ENCODE assay signal across 8 cellular contexts in genomic region chr7:39414669-39415035, GRCh38.
DNase-seq lines count a peak whose midpoint lies in the region; ATAC-seq, FAIRE-seq and TF ChIP-seq lines count a peak whose summit lies in the region.

No MANE protein-coding gene starts in this region.

- peaks cover 6% of the 10 kb centered on the region for H3K4me1 Mint-ChIP-seq in activated CD8-positive, alpha-beta memory T cell treated with anti-CD3 and anti-CD28 coated beads, Interleukin-2, amount 10 ng/mL, durations not matched to agents 7 days and 5 days
- H3K4me1 Mint-ChIP-seq in astrocyte (ENCODE audit: low read depth, unreplicated experiment) = no peaks in the 10 kb centered on the region

- H3K9me3 Mint-ChIP-seq in activated CD8-positive, alpha-beta memory T cell treated with anti-CD3 and anti-CD28 coated beads, Interleukin-2, amount 10 ng/mL, durations not matched to agents 7 days and 5 days (ENCODE audit: low read depth) = no peaks in the 10 kb centered on the region
- H3K9me3 Mint-ChIP-seq in astrocyte (ENCODE audit: unreplicated experiment) = no peaks in the 10 kb centered on the region

- H3K9me3 ChIP-seq in astrocyte (ENCODE audit: insufficient read depth, low read depth, low read length) (no peaks in the 10 kb centered on the region), liver (ENCODE audit: control insufficient read depth in 4 of 4, low read length in 3 of 4) (no peaks in the 10 kb centered on the region), tibial artery (no peaks in the 10 kb centered on the region)

- in situ Hi-C loops in GM13977 (cut with MboI; ENCODE audit: low pct_unique_long_range_greater_than_20kb, low sequenced_read_pairs, unreplicated experiment) = no loop called here

- H3K4me3 Mint-ChIP-seq in activated CD8-positive, alpha-beta memory T cell treated with anti-CD3 and anti-CD28 coated beads, Interleukin-2, amount 10 ng/mL, durations not matched to agents 7 days and 5 days = peak overlapping the region; percentile 64
- H3K4me3 Mint-ChIP-seq in astrocyte (ENCODE audit: unreplicated experiment) = peak overlapping the region; percentile 88

- H3K79me2 ChIP-seq in astrocyte (ENCODE audit: insufficient read depth, low read length) = no peaks in the 10 kb centered on the region

- FAIRE-seq in astrocyte (lab: Jason Lieb, UNC) = no peak

- peak overlapping the region; percentile 97 for H2AFZ ChIP-seq in astrocyte (ENCODE audit: low read depth, low read length)

- intact Hi-C loops in tibial artery (cut with DNase I; ENCODE audit: low total_unique reads) = no loop called here

- H3K4me2 ChIP-seq in astrocyte (ENCODE audit: low read length) = peak overlapping the region; percentile 100

- H3K4me3 ChIP-seq in astrocyte (ENCODE audit: insufficient read depth, low read depth, low read length) (peak overlapping the region; percentile 82), liver (ENCODE audit: low read depth in 1 of 3, low read length in 3 of 3) (peak overlapping the region in 2 of 3 donors; percentile 74), tibial artery (peak overlapping the region; percentile 56 to 59)

- H3K36me3 ChIP-seq in astrocyte (ENCODE audit: insufficient read depth, low read length) (no peaks in the 10 kb centered on the region), liver (ENCODE audit: control insufficient read depth in 4 of 4, insufficient read depth in 3 of 4, low read depth in 1 of 4, low read length in 3 of 4) (no peaks in the 10 kb centered on the region), tibial artery (no peaks in the 10 kb centered on the region)

- H3K4me1 ChIP-seq in astrocyte (ENCODE audit: insufficient read depth, low read length) (no peaks in the 10 kb centered on the region), liver (ENCODE audit: control insufficient read depth in 4 of 4, insufficient read depth in 4 of 4, low read length in 3 of 4) (peaks cover 2 to 11% (median 8%) of the 10 kb centered on the region in 4 donors), tibial artery (peaks cover 0 to 8% (median 3%) of the 10 kb centered on the region in 4 donors)

- 4% methylated on average over 8 of the region's 8 CpGs for whole genome bisulfite sequencing in liver

- H4K20me1 ChIP-seq in astrocyte (ENCODE audit: insufficient read depth, low read length) = no peaks in the 10 kb centered on the region

- no peaks in the 10 kb centered on the region for H3K27me3 ChIP-seq in astrocyte (ENCODE audit: insufficient read depth, low read length)
- H3K27me3 ChIP-seq in liver (ENCODE audit: control insufficient read depth in 4 of 4, insufficient read depth in 4 of 4, low read length in 3 of 4) = no peaks in the 10 kb centered on the region
- no peaks in the 10 kb centered on the region for H3K27me3 ChIP-seq in tibial artery

- no peaks in the 10 kb centered on the region for H3K36me3 Mint-ChIP-seq in activated CD8-positive, alpha-beta memory T cell treated with anti-CD3 and anti-CD28 coated beads, Interleukin-2, amount 10 ng/mL, durations not matched to agents 7 days and 5 days
- H3K36me3 Mint-ChIP-seq in astrocyte (ENCODE audit: low read depth, unreplicated experiment) = no peaks in the 10 kb centered on the region

- peak overlapping the region; percentile 82 for H3K9ac ChIP-seq in astrocyte (ENCODE audit: low read length)
- no peak overlapping the region for H3K9ac ChIP-seq in liver (ENCODE audit: low read depth in 1 of 2, low read length in 2 of 2)

- peaks cover 53% of the 10 kb centered on the region for H3K27me3 Mint-ChIP-seq in activated CD8-positive, alpha-beta memory T cell treated with anti-CD3 and anti-CD28 coated beads, Interleukin-2, amount 10 ng/mL, durations not matched to agents 7 days and 5 days
- H3K27me3 Mint-ChIP-seq in astrocyte (ENCODE audit: low read depth, unreplicated experiment) = no peaks in the 10 kb centered on the region

- CTCF ChIA-PET in activated CD8-positive, alpha-beta memory T cell treated with anti-CD3 and anti-CD28 coated beads, Interleukin-2, amount 10 ng/mL, durations not matched to agents 7 days and 5 days (lab: Charles Lee) = no interaction called here

- no peak overlapping the region for H3K27ac Mint-ChIP-seq in activated CD8-positive, alpha-beta memory T cell treated with anti-CD3 and anti-CD28 coated beads, Interleukin-2, amount 10 ng/mL, durations not matched to agents 7 days and 5 days
- H3K27ac Mint-ChIP-seq in astrocyte (ENCODE audit: unreplicated experiment) = no peak overlapping the region

- no peak for TF ChIP-seq RAD21 in liver (IDR thresholded peaks at IDR 0.05)

- DNase-seq in activated CD8-positive, alpha-beta memory T cell treated with anti-CD3 and anti-CD28 coated beads, Interleukin-2, amount 10 ng/mL, durations not matched to agents 7 days and 5 days = no peak
- no peak for DNase-seq in activated CD8-positive, alpha-beta memory T cell treated with anti-CD3 and anti-CD28 coated beads, Interleukin-2, amount 50 U/mL, for 4 hours
- no peak for DNase-seq in astrocyte (ENCODE audit: low read depth)
- DNase-seq in tibial artery = no peak
- no peak for DNase-seq in superior temporal gyrus (ENCODE audit: extremely low spot score)
- DNase-seq in GM13977 (ENCODE audit: low spot score) = no peak
- DNase-seq in NCI-H446 (lab: John Stamatoyannopoulos, UW) = no peak

- ATAC-seq in activated CD8-positive, alpha-beta memory T cell treated with anti-CD3 and anti-CD28 coated beads, Interleukin-2, amount 10 ng/mL, durations not matched to agents 7 days and 5 days = no peak

- H3K27ac ChIP-seq in astrocyte (ENCODE audit: low read depth, low read length) = no peak overlapping the region
- H3K27ac ChIP-seq in liver (ENCODE audit: low read depth in 1 of 2, low read length in 2 of 2) = no peak overlapping the region
- peak overlapping the region in 1 of 2 donors; percentile 62 for H3K27ac ChIP-seq in tibial artery

- TF ChIP-seq CTCF in astrocyte (IDR thresholded peaks at IDR 0.05; ENCODE audit: insufficient read depth, low read depth, low read length) = no peak
- no peak for TF ChIP-seq CTCF in liver (IDR thresholded peaks at IDR 0.05; ENCODE audit: low read depth, low read length, missing input control)
- TF ChIP-seq CTCF in tibial artery (IDR thresholded peaks at IDR 0.05) = no peak
- TF ChIP-seq CTCF in GM13977 (IDR thresholded peaks at IDR 0.05; ENCODE audit: extremely low read depth, insufficient read depth, missing control alignments) = no peak

TF ChIP-seq in liver, 16 proteins besides CTCF, POLR2A, EP300 and RAD21:
- TF ChIP-seq TAF1 (conservative IDR thresholded peaks at IDR 0.05) = no peak
- no peak for TF ChIP-seq RXRA (IDR thresholded peaks at IDR 0.05)
- no peak for TF ChIP-seq FOXA2 (IDR thresholded peaks at IDR 0.05)
- no peak for TF ChIP-seq HNF4A (conservative IDR thresholded peaks at IDR 0.05)
- no peak for TF ChIP-seq GABPA (IDR thresholded peaks at IDR 0.05 in 1 of 2, conservative IDR thresholded peaks at IDR 0.05 in 1 of 2)
- no peak for TF ChIP-seq YY1 (IDR thresholded peaks at IDR 0.05)
- TF ChIP-seq REST (IDR thresholded peaks at IDR 0.05) = no peak
- TF ChIP-seq EGR1 (IDR thresholded peaks at IDR 0.05; ENCODE audit: low read depth in 2 of 2) = no peak
- TF ChIP-seq JUND (IDR thresholded peaks at IDR 0.05) = no peak
- no peak for TF ChIP-seq ATF3 (IDR thresholded peaks at IDR 0.05)
- no peak for TF ChIP-seq MAX (IDR thresholded peaks at IDR 0.05)
- TF ChIP-seq ZBTB33 (IDR thresholded peaks at IDR 0.05) = no peak
